Comparison of ENCODE assay signal across 1 cellular context in the genomic region with DNA sequence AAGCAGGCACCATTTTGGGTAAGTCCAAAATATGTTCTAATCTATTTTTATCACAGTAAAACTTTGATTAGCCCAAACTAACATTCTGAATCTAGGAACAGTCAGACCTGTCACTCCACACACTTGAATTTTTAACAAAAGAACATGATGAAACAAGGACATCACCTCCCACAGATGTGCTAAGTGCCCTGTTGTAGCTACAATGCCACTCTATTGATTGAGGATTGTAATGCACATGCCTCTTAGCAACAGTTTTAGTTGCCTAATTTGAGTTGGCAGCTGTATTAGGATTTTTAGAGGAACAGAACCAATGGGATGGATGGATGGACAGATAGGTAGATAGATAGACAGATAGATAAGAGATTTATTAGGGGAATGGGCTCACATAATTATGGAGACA.
TF ChIP-seq lines count a peak whose summit lies in the region.

No MANE protein-coding gene starts in this region.

TF ChIP-seq in IMR-90, 13 proteins besides CTCF, POLR2A, EP300 and RAD21:
- TF ChIP-seq MXI1 (IDR thresholded peaks at IDR 0.05; ENCODE audit: borderline replicate concordance, low read depth, low read length), result no peak
- TF ChIP-seq NFE2L2 (IDR thresholded peaks at IDR 0.05; ENCODE audit: low read depth, low read length), result no peak
- TF ChIP-seq BHLHE40 (IDR thresholded peaks at IDR 0.05; ENCODE audit: low read depth, low read length), result no peak
- TF ChIP-seq CHD1 (IDR thresholded peaks at IDR 0.05; ENCODE audit: low read depth, low read length), result no peak
- no peak for TF ChIP-seq RCOR1 (IDR thresholded peaks at IDR 0.05; ENCODE audit: insufficient replicate concordance, low read length)
- no peak for TF ChIP-seq MAFK (IDR thresholded peaks at IDR 0.05; ENCODE audit: low read depth, low read length)
- TF ChIP-seq ELK1 (IDR thresholded peaks at IDR 0.05; ENCODE audit: borderline replicate concordance, low read depth, low read length), result no peak
- no peak for TF ChIP-seq SMC3 (IDR thresholded peaks at IDR 0.05; ENCODE audit: low read depth, low read length)
- TF ChIP-seq, protein P1, sequence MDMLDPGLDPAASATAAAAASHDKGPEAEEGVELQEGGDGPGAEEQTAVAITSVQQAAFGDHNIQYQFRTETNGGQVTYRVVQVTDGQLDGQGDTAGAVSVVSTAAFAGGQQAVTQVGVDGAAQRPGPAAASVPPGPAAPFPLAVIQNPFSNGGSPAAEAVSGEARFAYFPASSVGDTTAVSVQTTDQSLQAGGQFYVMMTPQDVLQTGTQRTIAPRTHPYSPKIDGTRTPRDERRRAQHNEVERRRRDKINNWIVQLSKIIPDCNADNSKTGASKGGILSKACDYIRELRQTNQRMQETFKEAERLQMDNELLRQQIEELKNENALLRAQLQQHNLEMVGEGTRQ (IDR thresholded peaks at IDR 0.05; ENCODE audit: low read depth, low read length), result no peak
TF ChIP-seq in IMR-90: peak in this region for 0.
